In genomic region chr22:39558254-39558727, GRCh38 we compare ENCODE assay signal across 1 cellular context.
TF ChIP-seq lines count a peak whose summit lies in the region.

No MANE protein-coding gene starts in this region.

TF ChIP-seq in HepG2, 621 proteins besides CTCF, POLR2A, EP300 and RAD21:
- TF ChIP-seq ZBTB4 (CRISPR knock-in tag; IDR thresholded peaks at IDR 0.05; ENCODE audit: borderline replicate concordance): no peak
- no peak for TF ChIP-seq TGIF2 (CRISPR knock-in tag; IDR thresholded peaks at IDR 0.05)
- TF ChIP-seq ZNF747 (CRISPR knock-in tag; IDR thresholded peaks at IDR 0.05; ENCODE audit: borderline replicate concordance): no peak
- no peak for TF ChIP-seq SIN3B (IDR thresholded peaks at IDR 0.05; ENCODE audit: low read length)
- no peak for TF ChIP-seq HOXD1 (CRISPR knock-in tag; IDR thresholded peaks at IDR 0.05)
- TF ChIP-seq U2AF1 (optimal IDR thresholded peaks at IDR 0.05; ENCODE audit: low read depth, low read length): no peak
- TF ChIP-seq DDIT3 (CRISPR knock-in tag; IDR thresholded peaks at IDR 0.05): no peak
- no peak for TF ChIP-seq ZNF564 (CRISPR knock-in tag; IDR thresholded peaks at IDR 0.05)
- TF ChIP-seq SRSF9 (IDR thresholded peaks at IDR 0.05; ENCODE audit: borderline replicate concordance, insufficient read depth, low read depth, low read length, poor library complexity, severe bottlenecking): no peak
- TF ChIP-seq PHB2 (IDR thresholded peaks at IDR 0.05; ENCODE audit: partially characterized antibody): no peak
- no peak for TF ChIP-seq ZNF282 (IDR thresholded peaks at IDR 0.05; ENCODE audit: partially characterized antibody)
- TF ChIP-seq, protein P1, sequence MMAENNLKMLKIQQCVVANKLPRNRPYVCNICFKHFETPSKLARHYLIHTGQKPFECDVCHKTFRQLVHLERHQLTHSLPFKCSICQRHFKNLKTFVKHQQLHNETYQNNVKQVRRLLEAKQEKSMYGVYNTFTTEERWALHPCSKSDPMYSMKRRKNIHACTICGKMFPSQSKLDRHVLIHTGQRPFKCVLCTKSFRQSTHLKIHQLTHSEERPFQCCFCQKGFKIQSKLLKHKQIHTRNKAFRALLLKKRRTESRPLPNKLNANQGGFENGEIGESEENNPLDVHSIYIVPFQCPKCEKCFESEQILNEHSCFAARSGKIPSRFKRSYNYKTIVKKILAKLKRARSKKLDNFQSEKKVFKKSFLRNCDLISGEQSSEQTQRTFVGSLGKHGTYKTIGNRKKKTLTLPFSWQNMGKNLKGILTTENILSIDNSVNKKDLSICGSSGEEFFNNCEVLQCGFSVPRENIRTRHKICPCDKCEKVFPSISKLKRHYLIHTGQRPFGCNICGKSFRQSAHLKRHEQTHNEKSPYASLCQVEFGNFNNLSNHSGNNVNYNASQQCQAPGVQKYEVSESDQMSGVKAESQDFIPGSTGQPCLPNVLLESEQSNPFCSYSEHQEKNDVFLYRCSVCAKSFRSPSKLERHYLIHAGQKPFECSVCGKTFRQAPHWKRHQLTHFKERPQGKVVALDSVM (CRISPR knock-in tag; IDR thresholded peaks at IDR 0.05): no peak
- TF ChIP-seq SATB2 (CRISPR knock-in tag; IDR thresholded peaks at IDR 0.05): no peak
- TF ChIP-seq AKAP8 (CRISPR knock-in tag; IDR thresholded peaks at IDR 0.05): no peak
- TF ChIP-seq ZNF326 (CRISPR knock-in tag; IDR thresholded peaks at IDR 0.05; ENCODE audit: borderline replicate concordance): no peak
- no peak for TF ChIP-seq DZIP1 (CRISPR knock-in tag; IDR thresholded peaks at IDR 0.05)
- TF ChIP-seq ZKSCAN8 (CRISPR knock-in tag; IDR thresholded peaks at IDR 0.05; ENCODE audit: borderline replicate concordance): no peak
- TF ChIP-seq HMG20B (CRISPR knock-in tag; conservative IDR thresholded peaks at IDR 0.05): no peak
